18 cellular contexts compared by ENCODE assay signal in the genomic region with DNA sequence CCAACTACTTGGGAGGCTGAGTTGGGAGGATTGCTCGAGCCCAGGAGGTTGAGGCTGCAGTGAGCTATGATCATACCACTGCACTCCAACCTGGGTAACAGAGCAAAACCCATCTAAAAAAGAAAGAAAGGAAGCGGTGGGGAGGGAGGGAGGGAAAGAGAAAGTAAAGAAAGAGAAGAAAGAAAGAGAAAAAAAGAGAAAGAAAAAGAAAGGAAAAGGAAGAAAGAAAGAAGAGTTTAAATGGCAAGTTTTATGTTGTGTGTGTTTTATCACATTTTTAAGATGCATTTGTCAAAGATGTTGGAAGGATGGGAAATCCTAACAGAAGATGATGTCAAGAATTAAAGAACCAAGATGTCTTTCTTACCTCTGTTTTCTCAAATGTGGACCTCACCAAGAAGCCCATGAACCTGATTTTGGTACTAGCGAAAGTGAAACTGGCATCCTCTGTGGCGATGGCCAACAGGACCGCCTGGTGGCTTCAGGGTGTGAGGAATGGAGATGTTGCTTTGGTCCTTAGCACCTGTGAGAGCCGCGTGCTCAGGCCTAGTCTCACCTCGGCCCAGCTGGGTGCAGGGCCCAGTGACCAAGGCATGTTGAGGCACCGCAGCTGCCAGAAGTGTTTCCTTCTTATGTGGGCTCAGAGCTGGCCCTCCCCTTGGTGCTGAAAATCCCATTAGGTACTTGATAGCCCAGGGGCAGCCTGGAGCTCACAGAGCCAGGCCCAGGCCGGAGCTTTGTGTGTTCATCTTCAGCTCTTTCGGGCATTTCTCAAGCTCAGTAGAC. TPM values are rescaled to one million over a fixed set of nuclear protein-coding genes. Genes with fewer than 3 reads are reported as not detected.
A peak's percentile ranks its signal among the peaks of the same experiment; 100 is the strongest.
DNase-seq lines count a peak whose midpoint lies in the region; ATAC-seq, FAIRE-seq and TF ChIP-seq lines count a peak whose summit lies in the region.
"Had no signal": no experiment of that assay in that cellular context is flagged by ENCODE, and none has a peak within 500 bp of the region (broad histone marks: within the 10 kb centered on the region; RNA-seq: fewer than 3 reads in every experiment).

No MANE protein-coding gene starts in this region.

- H3K27ac ChIP-seq in cardiac muscle cell = no peak overlapping the region
- H3K27ac ChIP-seq: SJCRH30 had no signal

- intact Hi-C loops in Right ventricle myocardium inferior (cut with DNase I) = no loop called here

- H3K9me3 ChIP-seq in cardiac muscle cell (ENCODE audit: low read depth) = no peaks in the 10 kb centered on the region
- H3K9me3 ChIP-seq: SJCRH30 had no signal

- DNase-seq in cardiac muscle cell (ENCODE audit: low read depth in 1 of 2, low spot score in 1 of 2) (peak; percentile 4 to 31), Right ventricle myocardium inferior (ENCODE audit: missing footprints) (no peak), RPMI7951 (ENCODE audit: low read depth) (peak; percentile 10), iPS-NIHi7 (ENCODE audit: extremely low spot score) (peak; percentile 66), H54 (ENCODE audit: insufficient read length, low spot score) (no peak), COLO668 (lab: John Stamatoyannopoulos, UW; ENCODE audit: unreplicated experiment) (no peak), occipital lobe (lab: John Stamatoyannopoulos, UW) (no peak), NCI-H524 treated with DMSO at 0.1 percent for 48 hours (lab: John Stamatoyannopoulos, UW) (no peak)
- DNase-seq: AML-193, GDM1, NCI-H1417 treated with DMSO at 0.1 percent for 48 hours, NCI-H2029, NCI-H2171 treated with DMSO at 0.1 percent for 48 hours had no signal

- no peak overlapping the region for H3K4me3 ChIP-seq in cardiac muscle cell
- H3K4me3 ChIP-seq: SJCRH30 had no signal

- H3K27me3 ChIP-seq in cardiac muscle cell = no peaks in the 10 kb centered on the region
- H3K27me3 ChIP-seq: SJCRH30 had no signal

- FAIRE-seq in H54 (lab: Jason Lieb, UNC) = no peak
- FAIRE-seq: HepG2 had no signal

- TF ChIP-seq CTCF in cardiac muscle cell (IDR thresholded peaks at IDR 0.05; ENCODE audit: low read depth, low read length) = no peak

- TF ChIP-seq POLR2A in H54 (IDR thresholded peaks at IDR 0.05; ENCODE audit: low read depth, low read length) = no peak

- H3K4me1 ChIP-seq in cardiac muscle cell (ENCODE audit: low read depth) = no peaks in the 10 kb centered on the region

- H3K36me3 ChIP-seq in cardiac muscle cell = no peaks in the 10 kb centered on the region
- H3K36me3 ChIP-seq: SJCRH30 had no signal

- no peak for ATAC-seq in Right ventricle myocardium inferior
- ATAC-seq: HepG2 had no signal

RNA-seq across cellular contexts. Expression of gene UCMA, which starts 9.8 kb away (rescaled TPM):
- total RNA-seq in cardiac muscle cell (not detected in 2 replicates), Right ventricle myocardium inferior (not detected), occipital lobe (not detected)
- not detected in 2 replicates for polyA plus RNA-seq in cardiac muscle cell
- total RNA-seq in RPMI7951 (2014; rRNA removed; shearing (Covaris generic)) = not detected in 2 replicates
- total RNA-seq: A673, H4, HepG2, NCI-H460, SJCRH30 had no signal
- polyA plus RNA-seq: HepG2 had no signal

Comparison
In these comparisons a context has a peak if more than half of its experiments do, and no peak if none do; other contexts are left out.
1. DNase-seq: peak in cardiac muscle cell (2 of 2), RPMI7951 (single experiment) and iPS-NIHi7 (single experiment); none in Right ventricle myocardium inferior (single experiment), H54 (single experiment), COLO668 (single experiment), occipital lobe (single experiment) and NCI-H524 treated with DMSO at 0.1 percent for 48 hours (single experiment).